In genomic region chr10:87818505-87819273, GRCh38 we compare ENCODE assay signal across 8 cellular contexts. TPM values are rescaled to one million over a fixed set of nuclear protein-coding genes. Genes with fewer than 3 reads are reported as not detected.
DNase-seq lines count a peak whose midpoint lies in the region; ATAC-seq, FAIRE-seq and TF ChIP-seq lines count a peak whose summit lies in the region.

No MANE protein-coding gene starts in this region.

- CTCF ChIA-PET in BJ (lab: Yijun Ruan, JAX): interaction anchor here (0.7 to 1.3 kb wide), 3 partner anchors 9 to 348 kb away, joined by 4 read pairs; no protein-coding TSS in a partner anchor
- CTCF ChIA-PET in activated naive CD4-positive, alpha-beta T cell treated with anti-CD3 and anti-CD28 coated beads, Interleukin-2, amount 10 ng/mL, durations not matched to agents 7 days and 5 days (lab: Charles Lee): interaction anchor here (0.6 to 2.7 kb wide), 6 partner anchors 10 to 735 kb away, joined by 3 to 9 read pairs (median 4); no protein-coding TSS in a partner anchor

- H3K4me3 Mint-ChIP-seq in activated naive CD4-positive, alpha-beta T cell treated with anti-CD3 and anti-CD28 coated beads, Interleukin-2, amount 10 ng/mL, durations not matched to agents 7 days and 5 days: peak overlapping the region; percentile 86
- peak overlapping the region; percentile 85 for H3K4me3 Mint-ChIP-seq in progenitor cell of endocrine pancreas (ENCODE audit: low read depth)

- H3K27ac ChIP-seq in left ventricle myocardium inferior (replicated peaks) (peak overlapping the region; percentile 91), urinary bladder (ENCODE audit: low read depth) (peak overlapping the region; percentile 40)

- H3K9me3 ChIP-seq in left ventricle myocardium inferior (replicated peaks): no peaks in the 10 kb centered on the region

- H3K27me3 ChIP-seq in BJ (ENCODE audit: control insufficient read depth, insufficient read depth, low read length): no peaks in the 10 kb centered on the region
- H3K27me3 ChIP-seq in left ventricle myocardium inferior (ENCODE audit: low read depth): no peaks in the 10 kb centered on the region

- peaks cover 36% of the 10 kb centered on the region for H3K4me1 Mint-ChIP-seq in activated naive CD4-positive, alpha-beta T cell treated with anti-CD3 and anti-CD28 coated beads, Interleukin-2, amount 10 ng/mL, durations not matched to agents 7 days and 5 days
- peaks cover 18% of the 10 kb centered on the region for H3K4me1 Mint-ChIP-seq in progenitor cell of endocrine pancreas (ENCODE audit: low read depth)

- no peak for FAIRE-seq in RCC 7860 (lab: Jason Lieb, UNC)

- intact Hi-C loops in left ventricle myocardium inferior (cut with micrococcal nuclease): no loop called here

- peak; percentile 55 for ATAC-seq in GM18907 (IDR thresholded peaks at IDR 0.05; ENCODE audit: unreplicated experiment)
- peak; percentile 50 for ATAC-seq in HG03196 (IDR thresholded peaks at IDR 0.05; ENCODE audit: unreplicated experiment)

- H3K36me3 ChIP-seq in BJ (ENCODE audit: control insufficient read depth, insufficient read depth, low read length) (no peaks in the 10 kb centered on the region), left ventricle myocardium inferior (peaks cover 3% of the 10 kb centered on the region), urinary bladder (ENCODE audit: insufficient read depth) (no peaks in the 10 kb centered on the region)

- peaks cover 6% of the 10 kb centered on the region for H3K27me3 Mint-ChIP-seq in activated naive CD4-positive, alpha-beta T cell treated with anti-CD3 and anti-CD28 coated beads, Interleukin-2, amount 10 ng/mL, durations not matched to agents 7 days and 5 days
- H3K27me3 Mint-ChIP-seq in progenitor cell of endocrine pancreas: no peaks in the 10 kb centered on the region

- H3K4me1 ChIP-seq in left ventricle myocardium inferior (peaks cover 37% of the 10 kb centered on the region), urinary bladder (ENCODE audit: insufficient read depth) (no peaks in the 10 kb centered on the region)

- WGBS in urinary bladder: 17% methylated on average over 29 of the region's 29 CpGs

- H3K36me3 Mint-ChIP-seq in activated naive CD4-positive, alpha-beta T cell treated with anti-CD3 and anti-CD28 coated beads, Interleukin-2, amount 10 ng/mL, durations not matched to agents 7 days and 5 days: peaks cover 10% of the 10 kb centered on the region
- peaks cover 2% of the 10 kb centered on the region for H3K36me3 Mint-ChIP-seq in progenitor cell of endocrine pancreas (ENCODE audit: insufficient read depth)

- peak overlapping the region; percentile 95 for H3K27ac Mint-ChIP-seq in activated naive CD4-positive, alpha-beta T cell treated with anti-CD3 and anti-CD28 coated beads, Interleukin-2, amount 10 ng/mL, durations not matched to agents 7 days and 5 days
- peak overlapping the region; percentile 99 for H3K27ac Mint-ChIP-seq in progenitor cell of endocrine pancreas

- H3K4me3 ChIP-seq in BJ (ENCODE audit: low read depth, low read length) (peak overlapping the region; percentile 78), left ventricle myocardium inferior (peak overlapping the region; percentile 81), urinary bladder (ENCODE audit: low read depth, low read length) (peak overlapping the region; percentile 64)

- no peaks in the 10 kb centered on the region for H3K9me3 Mint-ChIP-seq in activated naive CD4-positive, alpha-beta T cell treated with anti-CD3 and anti-CD28 coated beads, Interleukin-2, amount 10 ng/mL, durations not matched to agents 7 days and 5 days
- no peaks in the 10 kb centered on the region for H3K9me3 Mint-ChIP-seq in progenitor cell of endocrine pancreas (ENCODE audit: low read depth)

- DNase-seq in BJ (ENCODE audit: low read depth) (no peak), RCC 7860 (ENCODE audit: low spot score) (peak; percentile 25), left ventricle myocardium inferior (peak; percentile 19), progenitor cell of endocrine pancreas (ENCODE audit: low spot score, unreplicated experiment) (no peak)
- DNase-seq in activated naive CD4-positive, alpha-beta T cell treated with anti-CD3 and anti-CD28 coated beads, Interleukin-2, amount 10 ng/mL, durations not matched to agents 7 days and 5 days: peak; percentile 71

- TF ChIP-seq CTCF in BJ (IDR thresholded peaks at IDR 0.05; ENCODE audit: insufficient read depth, low read depth, low read length) (0 out of 2 replicates have a peak, but pooled peaks have one; percentile 16), left ventricle myocardium inferior (IDR thresholded peaks at IDR 0.05; ENCODE audit: borderline replicate concordance) (no peak), progenitor cell of endocrine pancreas (IDR thresholded peaks at IDR 0.05; ENCODE audit: unreplicated experiment) (no peak)

- POLR2A ChIA-PET in BJ (lab: Charles Lee): no interaction called here

RNA-seq across cellular contexts. Expression of gene ATAD1, which starts 0.7 kb away (rescaled TPM):
- polyA plus RNA-seq in BJ (2011; rRNA removed) (13.7 and 36.1 TPM in 2 replicates), urinary bladder (30.7 TPM)
- polyA minus RNA-seq in BJ (2011; rRNA and poly(A)+ RNA removed): 11.1 and 12.3 TPM in 2 replicates
- total RNA-seq in left ventricle myocardium inferior (93.2 TPM), progenitor cell of endocrine pancreas (45.8 and 52.1 TPM in 2 replicates), urinary bladder (60.6 TPM)

RNA-seq across cellular contexts. Expression of gene KLLN, which starts 44.6 kb away (rescaled TPM):
- polyA plus RNA-seq in BJ (2011; rRNA removed): 0.42 and 0.44 TPM in 2 replicates
- polyA minus RNA-seq in BJ (2011; rRNA and poly(A)+ RNA removed): 0.47 and 0.57 TPM in 2 replicates
- 0.19 TPM for total RNA-seq in left ventricle myocardium inferior
- 0.53 and 0.87 TPM in 2 replicates for total RNA-seq in progenitor cell of endocrine pancreas
- 0.63 TPM for total RNA-seq in urinary bladder
- 0.46 TPM for polyA plus RNA-seq in urinary bladder

RNA-seq across cellular contexts. Expression of gene PTEN, which starts 44.7 kb away (rescaled TPM):
- polyA plus RNA-seq in BJ (2011; rRNA removed): 29.6 and 66.9 TPM in 2 replicates
- 55.7 and 87.5 TPM in 2 replicates for polyA minus RNA-seq in BJ (2011; rRNA and poly(A)+ RNA removed)
- total RNA-seq in left ventricle myocardium inferior: 49.9 TPM
- total RNA-seq in progenitor cell of endocrine pancreas: 66.7 and 71.0 TPM in 2 replicates
- 308 TPM for total RNA-seq in urinary bladder
- polyA plus RNA-seq in urinary bladder: 37.6 TPM

Comparison
In these comparisons a context has a peak if more than half of its experiments do, and no peak if none do; other contexts are left out.
1. DNase-seq: peak in RCC 7860 (single experiment), activated naive CD4-positive, alpha-beta T cell treated with anti-CD3 and anti-CD28 coated beads, Interleukin-2, amount 10 ng/mL, durations not matched to agents 7 days and 5 days (single experiment) and left ventricle myocardium inferior (single experiment); none in BJ (single experiment) and progenitor cell of endocrine pancreas (single experiment).
2. Peak in every context shown above with its lines, with median percentiles within 50 percentile points of each other: H3K4me3 ChIP-seq.